In the genomic region with DNA sequence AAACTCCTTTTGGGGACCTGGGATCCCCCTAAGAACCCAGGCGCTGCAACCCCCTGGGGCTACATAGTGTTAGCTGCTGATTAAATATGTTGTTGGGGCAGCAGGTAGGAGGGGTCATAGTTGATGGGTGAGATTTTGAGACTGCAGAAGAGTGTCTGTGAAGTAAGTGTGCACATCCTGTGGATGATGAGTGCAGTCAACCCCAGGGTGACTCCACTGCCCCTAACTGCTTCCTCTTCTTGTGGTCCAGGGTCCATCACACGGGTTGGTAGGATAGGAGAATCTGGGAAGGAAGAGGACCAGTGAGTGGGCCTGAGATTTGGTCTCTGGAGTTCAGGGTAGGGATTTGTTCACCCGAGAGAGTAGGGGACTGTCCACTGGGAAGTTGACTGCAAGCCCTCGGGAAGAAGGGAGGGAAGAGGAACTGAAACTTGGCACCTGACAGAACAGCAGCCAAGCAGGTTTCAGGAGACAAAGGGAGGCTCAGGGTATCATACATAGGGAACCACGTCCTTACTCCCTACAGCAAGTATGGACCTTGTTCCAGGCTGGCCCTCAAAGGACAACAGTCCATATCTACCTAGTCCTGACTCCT, we compare ENCODE assay signal across 9 cellular contexts. TPM values are rescaled to one million over a fixed set of nuclear protein-coding genes. Genes with fewer than 3 reads are reported as not detected.
DNase-seq lines count a peak whose midpoint lies in the region; ATAC-seq and TF ChIP-seq lines count a peak whose summit lies in the region.
"Had no signal": no experiment of that assay in that cellular context is flagged by ENCODE, and none has a peak within 500 bp of the region (broad histone marks: within the 10 kb centered on the region; RNA-seq: fewer than 3 reads in every experiment).

No MANE protein-coding gene starts in this region.

- TF ChIP-seq CTCF in 22Rv1 (IDR thresholded peaks at IDR 0.05) (no peak), H9 (conservative IDR thresholded peaks at IDR 0.05) (no peak), ascending aorta (IDR thresholded peaks at IDR 0.05) (no peak)

- peak overlapping the region; percentile 40 to 65 for H3K4me3 ChIP-seq in ascending aorta
- H3K4me3 ChIP-seq in mucosa of rectum (ENCODE audit: low read length in 2 of 2) = peak overlapping the region; percentile 63 to 78

- no peak overlapping the region for H4K8ac ChIP-seq in H9 (replicated peaks; ENCODE audit: insufficient read length, low read depth, low read length)

- no peak overlapping the region for H2BK5ac ChIP-seq in H9 (ENCODE audit: insufficient read length, low read length)

- H3K9ac ChIP-seq in H9 (ENCODE audit: extremely low read depth, insufficient read length, low read length) = no peak overlapping the region
- peak overlapping the region; percentile 72 for H3K9ac ChIP-seq in mucosa of rectum (ENCODE audit: low read depth in 1 of 2, low read length in 2 of 2)

- peaks cover 69 to 75% of the 10 kb centered on the region in 2 experiments for H3K9me3 Mint-ChIP-seq in H9

- H3K27me3 ChIP-seq in H9 (ENCODE audit: insufficient read depth, low read length) (no peaks in the 10 kb centered on the region), ascending aorta (no peaks in the 10 kb centered on the region), mucosa of rectum (ENCODE audit: control insufficient read depth in 2 of 2, insufficient read depth in 2 of 2, low read length in 2 of 2) (no peaks in the 10 kb centered on the region)

- H2BK120ac ChIP-seq in H9 (ENCODE audit: low read depth, low read length, poor library complexity, severe bottlenecking) = no peak overlapping the region

- no peak overlapping the region for H2AFZ ChIP-seq in H9 (ENCODE audit: low read length)

- H3K23me2 ChIP-seq in H9 (ENCODE audit: insufficient read length, low read depth, low read length, poor library complexity, severe bottlenecking) = peaks cover 4% of the 10 kb centered on the region

- H3K18ac ChIP-seq in H9 (ENCODE audit: insufficient read length, low read depth, low read length) = no peak overlapping the region

- H3K36me3 Mint-ChIP-seq in H9 (ENCODE audit: insufficient read depth in 1 of 3, low read depth in 3 of 3) = peaks cover 10 to 24% (median 18%) of the 10 kb centered on the region in 3 experiments

- H3K56ac ChIP-seq in H9 (ENCODE audit: insufficient read length, low read depth, low read length) = no peak overlapping the region

- H3K14ac ChIP-seq in H9 (ENCODE audit: insufficient read depth, low read length) = no peak overlapping the region

- H3K4me1 ChIP-seq in H9 (ENCODE audit: insufficient read depth, low read length) (no peaks in the 10 kb centered on the region), ascending aorta (no peaks in the 10 kb centered on the region), mucosa of rectum (ENCODE audit: control insufficient read depth in 2 of 2, insufficient read depth in 2 of 2, low read length in 2 of 2) (peaks cover 9 to 13% of the 10 kb centered on the region in 2 donors)

- no peak overlapping the region for H3K23ac ChIP-seq in H9 (ENCODE audit: insufficient read length, low read depth, low read length)

- H3K9me3 ChIP-seq in H9 (ENCODE audit: control insufficient read depth, low read depth, low read length) = peaks cover 30% of the 10 kb centered on the region
- H3K9me3 ChIP-seq in ascending aorta = no peaks in the 10 kb centered on the region
- no peaks in the 10 kb centered on the region for H3K9me3 ChIP-seq in mucosa of rectum (ENCODE audit: control insufficient read depth in 2 of 2, low read length in 2 of 2)

- H3K27me3 Mint-ChIP-seq in H9 (ENCODE audit: low read depth) = no peaks in the 10 kb centered on the region; the same call in none of the 2 replicates

- H3K4ac ChIP-seq in H9 (ENCODE audit: low read depth, low read length) = no peak overlapping the region

- peak overlapping the region; percentile 75 to 76 for H3K4me3 Mint-ChIP-seq in H9

- peaks cover 15% of the 10 kb centered on the region for H3K79me2 ChIP-seq in H9 (ENCODE audit: insufficient read depth, low read length)

- no peak for ATAC-seq in GM19467 (IDR thresholded peaks at IDR 0.05; ENCODE audit: unreplicated experiment)

- no peak overlapping the region; a peak in 1 of 7 replicates for H3K27ac Mint-ChIP-seq in H9

- no peak overlapping the region for H2AK5ac ChIP-seq in H9 (ENCODE audit: insufficient read length, low read length)

- no peaks in the 10 kb centered on the region for H3K36me3 ChIP-seq in ascending aorta
- H3K36me3 ChIP-seq in mucosa of rectum (ENCODE audit: control insufficient read depth in 2 of 2, insufficient read depth in 2 of 2, low read length in 2 of 2) = no peaks in the 10 kb centered on the region

- H2BK12ac ChIP-seq in H9 (ENCODE audit: insufficient read length, low read depth, low read length) = no peak overlapping the region

- intact Hi-C loops in ascending aorta (cut with DNase I) = no loop called here

- H4K5ac ChIP-seq in H9 (ENCODE audit: insufficient read length, low read depth, low read length) = no peak overlapping the region

- no peak overlapping the region for H3T11ph ChIP-seq in H9 (ENCODE audit: low read length)

- no peak for DNase-seq in H9
- DNase-seq in ascending aorta (ENCODE audit: low spot score in 2 of 2) = no peak
- DNase-seq in cerebellum (ENCODE audit: low spot score) = no peak
- no peak for DNase-seq in amniotic stem cell (lab: John Stamatoyannopoulos, UW)
- no peak for DNase-seq in NK-92 (lab: John Stamatoyannopoulos, UW; ENCODE audit: unreplicated experiment)
- DNase-seq: activated effector memory CD4-positive, alpha-beta T cell treated with anti-CD3 and anti-CD28 coated beads, Interleukin-2, amount 50 U/mL, for 16 hours had no signal

- peaks cover 24 to 34% of the 10 kb centered on the region in 2 experiments for H3K4me1 Mint-ChIP-seq in H9

- H3K79me1 ChIP-seq in H9 (ENCODE audit: insufficient read depth, low read depth, low read length, poor library complexity, severe bottlenecking) = no peaks in the 10 kb centered on the region

- no CpG with 5 or more reads among the region's 5 CpGs for WGBS in H9 (ENCODE audit: extremely low coverage, insufficient read length, low lambda C conversion rate)

- no peak overlapping the region for H2BK20ac ChIP-seq in H9 (ENCODE audit: low read depth, low read length, poor library complexity, severe bottlenecking)

- no peaks in the 10 kb centered on the region for H4K20me1 ChIP-seq in H9 (ENCODE audit: control insufficient read depth, insufficient read depth, insufficient read length)

- H3K4me2 ChIP-seq in H9 (ENCODE audit: insufficient read depth, insufficient read length, low read length) = peak overlapping the region; percentile 22

- no peak overlapping the region for H2BK15ac ChIP-seq in H9 (ENCODE audit: low read depth, low read length)

- peak overlapping the region; percentile 82 for H3K27ac ChIP-seq in 22Rv1
- no peak overlapping the region for H3K27ac ChIP-seq in H9 (ENCODE audit: insufficient read length, low read depth, low read length)
- H3K27ac ChIP-seq in ascending aorta = peak overlapping the region; percentile 33 to 65
- H3K27ac ChIP-seq in mucosa of rectum (ENCODE audit: low read depth in 2 of 2, low read length in 2 of 2) = peak overlapping the region in 1 of 2 donors; percentile 80

- no peak overlapping the region for H4K91ac ChIP-seq in H9 (ENCODE audit: insufficient read length, low read depth, low read length)

RNA-seq across cellular contexts. Expression of a gene that starts 8.5 kb away (rescaled TPM):
- total RNA-seq in H9 (2021) = 71.2 and 71.6 TPM in 2 replicates
- 6.5 TPM for total RNA-seq in ascending aorta
- 41.2 TPM for total RNA-seq in cerebellum

RNA-seq across cellular contexts. Expression of a gene that starts 30.0 kb away (rescaled TPM):
- total RNA-seq in H9 (2021) (13.9 and 14.1 TPM in 2 replicates), ascending aorta (not detected), cerebellum (7.7 TPM)
